ENCODE assay signal across 18 cellular contexts in the genomic region with DNA sequence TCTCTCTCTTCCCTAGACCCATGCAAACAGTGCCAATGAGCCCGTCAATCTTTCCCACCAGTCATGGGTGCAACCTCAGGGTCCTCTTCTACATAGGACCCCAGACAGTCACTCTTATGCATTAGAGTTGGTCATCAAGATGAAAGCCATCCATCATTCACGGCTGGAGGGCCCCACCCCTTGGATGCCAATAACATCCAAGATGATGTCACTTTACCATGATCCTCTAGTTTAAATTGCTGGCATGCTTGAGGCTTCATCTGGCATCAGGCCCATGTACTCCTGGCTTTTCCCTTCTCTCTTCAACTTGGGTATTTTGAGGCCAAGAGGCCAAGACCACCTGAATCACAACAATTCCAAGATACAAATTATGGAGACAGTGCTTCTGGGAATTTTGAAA.
DNase-seq lines count a peak whose midpoint lies in the region; ATAC-seq, FAIRE-seq and TF ChIP-seq lines count a peak whose summit lies in the region.
"Had no signal": no experiment of that assay in that cellular context is flagged by ENCODE, and none has a peak within 500 bp of the region (broad histone marks: within the 10 kb centered on the region; RNA-seq: fewer than 3 reads in every experiment).

No MANE protein-coding gene starts in this region.

- H3K27me3 ChIP-seq in left ventricle myocardium inferior (ENCODE audit: low read depth) (no peaks in the 10 kb centered on the region), MG63 (no peaks in the 10 kb centered on the region; the same call in 1 of the 2 replicates)
- H3K27me3 ChIP-seq: BE2C had no signal

- FAIRE-seq in urothelium cell line (lab: Jason Lieb, UNC), result no peak
- FAIRE-seq: A204.1, GM12892, H1 had no signal

- intact Hi-C loops in left ventricle myocardium inferior (cut with micrococcal nuclease), result no loop called here
- intact Hi-C loops in cardiac septum (cut with DNase I), result no loop called here

- H3K9me3 ChIP-seq in left ventricle myocardium inferior (replicated peaks), result no peaks in the 10 kb centered on the region
- no peaks in the 10 kb centered on the region for H3K9me3 ChIP-seq in MG63
- H3K9me3 ChIP-seq: BE2C had no signal

- H3K4me1 ChIP-seq in left ventricle myocardium inferior, result peaks cover 8% of the 10 kb centered on the region
- H3K4me1 ChIP-seq: BE2C had no signal

- TF ChIP-seq CTCF in left ventricle myocardium inferior (IDR thresholded peaks at IDR 0.05; ENCODE audit: borderline replicate concordance), result no peak

- no peak for DNase-seq in left ventricle myocardium inferior
- DNase-seq in cardiac septum (ENCODE audit: low spot score), result no peak
- peak; percentile 65 to 78 for DNase-seq in NCI-H446 (lab: John Stamatoyannopoulos, UW)
- DNase-seq in kidney tubule cell (ENCODE audit: low spot score), result peak; percentile 35
- peak; percentile 42 for DNase-seq in urothelium cell line (ENCODE audit: low spot score)
- DNase-seq in dedifferentiated amniotic fluid mesenchymal stem cell (ENCODE audit: extremely low spot score), result no peak
- DNase-seq in MG63, result no peak
- DNase-seq: BE2C; CD4-positive, alpha-beta memory T cell; DND-41; GDM1; HCEC 1CT; IMR-90 had no signal

- peak overlapping the region; percentile 51 for H3K27ac ChIP-seq in left ventricle myocardium inferior (replicated peaks)
- H3K27ac ChIP-seq: C4-2B had no signal

- ATAC-seq in HG03378 (IDR thresholded peaks at IDR 0.05; ENCODE audit: unreplicated experiment), result no peak

- no peak overlapping the region for H3K4me3 ChIP-seq in left ventricle myocardium inferior
- no peak overlapping the region for H3K4me3 ChIP-seq in MG63

- H3K36me3 ChIP-seq in left ventricle myocardium inferior (no peaks in the 10 kb centered on the region), MG63 (no peaks in the 10 kb centered on the region)
- H3K36me3 ChIP-seq: BE2C had no signal

Comparison
In these comparisons a context has a peak if more than half of its experiments do, and no peak if none do; other contexts are left out.
1. DNase-seq: peak in NCI-H446 (2 of 2), kidney tubule cell (single experiment) and urothelium cell line (single experiment); none in left ventricle myocardium inferior (single experiment), cardiac septum (single experiment), dedifferentiated amniotic fluid mesenchymal stem cell (single experiment) and MG63 (single experiment).